1 cellular context compared by ENCODE assay signal in the genomic region with DNA sequence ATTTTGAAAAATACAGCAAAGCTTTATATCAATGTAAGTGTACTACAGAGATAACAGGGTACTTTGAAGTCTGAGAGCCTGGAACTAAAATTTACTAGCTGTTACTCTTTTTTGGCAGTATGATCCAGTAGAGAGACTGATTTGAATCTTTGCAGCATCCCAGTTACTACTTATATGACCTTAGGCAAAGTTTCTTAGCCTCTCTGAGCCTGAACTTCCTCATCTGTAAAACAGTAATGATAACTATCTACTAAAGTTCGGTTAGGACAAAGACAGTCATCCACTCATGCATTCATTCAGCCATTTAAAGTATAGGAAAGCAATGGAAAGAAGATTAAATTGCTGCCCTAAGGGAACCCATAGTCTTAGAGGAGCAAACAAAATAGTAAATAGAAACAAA.
TF ChIP-seq lines count a peak whose summit lies in the region.

No MANE protein-coding gene starts in this region.

TF ChIP-seq in K562, 482 proteins besides CTCF, POLR2A, EP300 and RAD21 (continued from another document):
- TF ChIP-seq, protein P1, sequence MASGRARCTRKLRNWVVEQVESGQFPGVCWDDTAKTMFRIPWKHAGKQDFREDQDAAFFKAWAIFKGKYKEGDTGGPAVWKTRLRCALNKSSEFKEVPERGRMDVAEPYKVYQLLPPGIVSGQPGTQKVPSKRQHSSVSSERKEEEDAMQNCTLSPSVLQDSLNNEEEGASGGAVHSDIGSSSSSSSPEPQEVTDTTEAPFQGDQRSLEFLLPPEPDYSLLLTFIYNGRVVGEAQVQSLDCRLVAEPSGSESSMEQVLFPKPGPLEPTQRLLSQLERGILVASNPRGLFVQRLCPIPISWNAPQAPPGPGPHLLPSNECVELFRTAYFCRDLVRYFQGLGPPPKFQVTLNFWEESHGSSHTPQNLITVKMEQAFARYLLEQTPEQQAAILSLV (tag; IDR thresholded peaks at IDR 0.05), result no peak
- TF ChIP-seq, protein P2, sequence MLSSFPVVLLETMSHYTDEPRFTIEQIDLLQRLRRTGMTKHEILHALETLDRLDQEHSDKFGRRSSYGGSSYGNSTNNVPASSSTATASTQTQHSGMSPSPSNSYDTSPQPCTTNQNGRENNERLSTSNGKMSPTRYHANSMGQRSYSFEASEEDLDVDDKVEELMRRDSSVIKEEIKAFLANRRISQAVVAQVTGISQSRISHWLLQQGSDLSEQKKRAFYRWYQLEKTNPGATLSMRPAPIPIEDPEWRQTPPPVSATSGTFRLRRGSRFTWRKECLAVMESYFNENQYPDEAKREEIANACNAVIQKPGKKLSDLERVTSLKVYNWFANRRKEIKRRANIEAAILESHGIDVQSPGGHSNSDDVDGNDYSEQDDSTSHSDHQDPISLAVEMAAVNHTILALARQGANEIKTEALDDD (IDR thresholded peaks at IDR 0.05), result peak; percentile 64; the same call in 1 of the 2 replicates
- TF ChIP-seq NCOA2 (IDR thresholded peaks at IDR 0.05; ENCODE audit: partially characterized antibody in 2 of 2), result no peak
